Comparison of ENCODE assay signal across 8 cellular contexts in the genomic region with DNA sequence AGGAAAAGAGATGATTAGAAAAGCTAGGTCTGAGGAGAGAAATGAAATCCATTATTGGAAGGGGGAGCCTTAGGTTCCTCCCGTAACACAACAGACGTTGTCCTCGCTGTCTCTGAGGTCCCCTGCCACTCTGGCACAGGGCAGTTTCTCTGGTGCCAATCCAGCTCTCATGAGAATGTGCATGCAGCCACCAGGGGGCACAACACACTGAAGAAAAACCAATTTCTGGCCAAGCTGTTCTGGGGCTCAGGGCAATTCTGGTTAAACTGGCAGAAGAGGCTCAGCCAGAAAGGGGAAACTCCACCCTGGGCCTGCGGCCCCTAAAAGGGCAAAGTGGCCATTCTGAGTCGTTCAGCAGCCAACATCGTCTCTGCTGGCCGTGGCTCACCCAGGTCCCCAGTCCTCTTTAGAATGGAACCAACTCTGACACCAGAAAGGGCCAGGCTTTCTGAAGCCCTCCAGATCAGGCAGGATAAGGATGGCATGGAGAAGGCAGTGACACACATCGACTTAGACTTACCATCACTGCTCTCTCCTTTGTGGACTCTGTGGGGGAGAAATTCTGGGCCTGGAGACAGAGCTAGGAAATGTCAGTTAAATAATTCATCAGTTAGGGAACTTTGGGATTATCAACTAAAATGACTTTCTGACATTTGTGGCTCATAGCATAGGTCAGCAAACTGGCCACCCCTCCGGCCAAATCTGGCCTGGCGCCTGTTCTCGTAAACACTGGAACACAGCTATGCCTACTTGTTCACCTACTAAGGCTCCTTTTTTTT. TPM values are rescaled to one million over a fixed set of nuclear protein-coding genes. Genes with fewer than 3 reads are reported as not detected.
DNase-seq lines count a peak whose midpoint lies in the region; ATAC-seq, FAIRE-seq and TF ChIP-seq lines count a peak whose summit lies in the region.

No MANE protein-coding gene starts in this region.

- TF ChIP-seq POLR2A in GM12892 (IDR thresholded peaks at IDR 0.05; ENCODE audit: low read depth, low read length): no peak

- intact Hi-C loops in left ventricle myocardium superior (cut with micrococcal nuclease): loop anchor here (5.0 kb wide), 1 partner anchor 95 kb away; no protein-coding TSS in a partner anchor

- FAIRE-seq in GM12892 (lab: Jason Lieb, UNC): no peak

- peak; percentile 82 for ATAC-seq in HG02642 (IDR thresholded peaks at IDR 0.05; ENCODE audit: poor library complexity, unreplicated experiment)
- ATAC-seq in left ventricle myocardium superior: peak; percentile 90

- DNase-seq in GM12892 (ENCODE audit: insufficient read length): peak; percentile 58
- peak; percentile 66 for DNase-seq in NCI-H146 (lab: John Stamatoyannopoulos, UW)
- peak; percentile 40 to 78 (median 58) for DNase-seq in T-helper 2 cell
- peak; percentile 18 to 90 (median 62) for DNase-seq in amygdala (lab: John Stamatoyannopoulos, UW)
- DNase-seq in left ventricle myocardium superior: peak; percentile 80
- DNase-seq in renal cortical epithelial cell (ENCODE audit: low read depth): peak; percentile 63
- DNase-seq in DMS114 treated with DMSO at 0.1 percent for 48 hours (lab: John Stamatoyannopoulos, UW; ENCODE audit: unreplicated experiment): no peak

RNA-seq across cellular contexts. Expression of a gene that starts 58.5 kb away (rescaled TPM):
- polyA plus RNA-seq in GM12892 (2012; ENCODE audit: missing spikeins): 34.6 TPM
- total RNA-seq in left ventricle myocardium superior: 41.2 TPM
- 99.7 and 110 TPM in 2 replicates for total RNA-seq in renal cortical epithelial cell
